Comparison of ENCODE assay signal across 10 cellular contexts in genomic region chr22:47154621-47155081, GRCh38.
A peak's percentile ranks its signal among the peaks of the same experiment; 100 is the strongest.
DNase-seq lines count a peak whose midpoint lies in the region; ATAC-seq and TF ChIP-seq lines count a peak whose summit lies in the region.
"Had no signal": no experiment of that assay in that cellular context is flagged by ENCODE, and none has a peak within 500 bp of the region (broad histone marks: within the 10 kb centered on the region; RNA-seq: fewer than 3 reads in every experiment).

No MANE protein-coding gene starts in this region.

- no peak for TF ChIP-seq CTCF in fibroblast of mammary gland (conservative IDR thresholded peaks at IDR 0.05; ENCODE audit: control insufficient read depth, insufficient read depth, low read depth, low read length)
- TF ChIP-seq CTCF in mesothelial cell of epicardium (IDR thresholded peaks at IDR 0.05; ENCODE audit: unreplicated experiment), result no peak

- no peak overlapping the region for H3K4me3 Mint-ChIP-seq in mesothelial cell of epicardium

- ATAC-seq in GM18519 (IDR thresholded peaks at IDR 0.05; ENCODE audit: low FRiP score, unreplicated experiment) (no peak), esophagus mucosa (no peak), GM18858 (IDR thresholded peaks at IDR 0.05; ENCODE audit: unreplicated experiment) (no peak)

- no peaks in the 10 kb centered on the region for H3K36me3 Mint-ChIP-seq in mesothelial cell of epicardium

- no peaks in the 10 kb centered on the region for H3K4me1 Mint-ChIP-seq in mesothelial cell of epicardium

- no peaks in the 10 kb centered on the region for H3K27me3 Mint-ChIP-seq in mesothelial cell of epicardium (ENCODE audit: low read depth)

- peak; percentile 81 for DNase-seq in AG08396 (ENCODE audit: low spot score)
- DNase-seq in RPMI7951 (ENCODE audit: low read depth), result peak; percentile 89
- peak; percentile 65 for DNase-seq in fibroblast of mammary gland (ENCODE audit: low read depth)
- peak in 44 of 56 donors; percentile 3 to 70 (median 32) for DNase-seq in nucleus accumbens (lab: John Stamatoyannopoulos, UW)
- DNase-seq in mesothelial cell of epicardium (ENCODE audit: low spot score in 2 of 2, unreplicated experiment in 2 of 2), result no peak

- H3K9me3 Mint-ChIP-seq in mesothelial cell of epicardium, result no peaks in the 10 kb centered on the region

- peak overlapping the region; percentile 29 for H3K4me3 ChIP-seq in fibroblast of mammary gland (ENCODE audit: control insufficient read depth, low read depth, low read length)
- H3K4me3 ChIP-seq: BLaER1, SK-N-MC had no signal

- H3K27ac Mint-ChIP-seq in mesothelial cell of epicardium, result no peak overlapping the region

Comparison
In these comparisons a context has a peak if more than half of its experiments do, and no peak if none do; other contexts are left out.
1. DNase-seq: peak in AG08396 (single experiment), RPMI7951 (single experiment), fibroblast of mammary gland (single experiment) and nucleus accumbens (44 of 56); none in mesothelial cell of epicardium (0 of 2).